Comparison of ENCODE assay signal across 8 cellular contexts in genomic region chr19:6060600-6061391, GRCh38. TPM values are rescaled to one million over a fixed set of nuclear protein-coding genes. Genes with fewer than 3 reads are reported as not detected.
DNase-seq lines count a peak whose midpoint lies in the region; ATAC-seq and TF ChIP-seq lines count a peak whose summit lies in the region.

No MANE protein-coding gene starts in this region.

- H3K4me1 Mint-ChIP-seq in CD14-positive monocyte = peaks cover 98% of the 10 kb centered on the region
- peaks cover 77% of the 10 kb centered on the region for H3K4me1 Mint-ChIP-seq in brain

- no peak for TF ChIP-seq CTCF in CD14-positive monocyte (IDR thresholded peaks at IDR 0.05)
- TF ChIP-seq CTCF in brain (conservative IDR thresholded peaks at IDR 0.05) = no peak

- H3K4me3 Mint-ChIP-seq in CD14-positive monocyte (peak overlapping the region; percentile 40 to 52), brain (no peak overlapping the region)

- peaks cover 18 to 46% of the 10 kb centered on the region in 2 donors for H3K36me3 Mint-ChIP-seq in CD14-positive monocyte
- peaks cover 5% of the 10 kb centered on the region for H3K36me3 Mint-ChIP-seq in brain

- H3K27ac Mint-ChIP-seq in CD14-positive monocyte (peak overlapping the region; percentile 95 to 99 (median 99)), brain (peak overlapping the region in 3 of 5 experiments; percentile 13 to 49 (median 26))

- DNase-seq in CD14-positive monocyte (ENCODE audit: low spot score) = peak; percentile 65
- peak; percentile 39 for DNase-seq in RPMI7951 (ENCODE audit: low read depth)
- DNase-seq in NAMALWA (ENCODE audit: low spot score) = no peak
- DNase-seq in pons (ENCODE audit: low spot score) = no peak

- H3K4me1 ChIP-seq in mucosa of stomach (ENCODE audit: control insufficient read depth, insufficient read depth, low read length) = peaks cover 63% of the 10 kb centered on the region

- H3K27me3 Mint-ChIP-seq in CD14-positive monocyte (ENCODE audit: low read depth in 3 of 3) (peaks cover 0 to 17% (median 0%) of the 10 kb centered on the region in 3 donors), brain (peaks cover 10% of the 10 kb centered on the region)

- H3K9me3 Mint-ChIP-seq in CD14-positive monocyte (peaks cover 0 to 3% (median 0%) of the 10 kb centered on the region in 7 donors), brain (peaks cover 0 to 5% (median 2%) of the 10 kb centered on the region in 5 experiments)

- no peak for ATAC-seq in HG03097 (IDR thresholded peaks at IDR 0.05; ENCODE audit: low FRiP score, unreplicated experiment)
- ATAC-seq in GM21360 (IDR thresholded peaks at IDR 0.05; ENCODE audit: unreplicated experiment) = no peak

- H3K4me3 ChIP-seq in mucosa of stomach (ENCODE audit: low read length) = no peak overlapping the region

- H3K36me3 ChIP-seq in mucosa of stomach (ENCODE audit: control insufficient read depth, insufficient read depth, low read length) = no peaks in the 10 kb centered on the region

- no peaks in the 10 kb centered on the region for H3K9me3 ChIP-seq in mucosa of stomach (ENCODE audit: control insufficient read depth, low read length)

- intact Hi-C loops in CD14-positive monocyte (cut with micrococcal nuclease) = no loop called here

- H3K27me3 ChIP-seq in mucosa of stomach (ENCODE audit: control insufficient read depth, insufficient read depth, low read length) = no peaks in the 10 kb centered on the region

- H3K9ac ChIP-seq in mucosa of stomach (ENCODE audit: low read length) = peak overlapping the region; percentile 28

RNA-seq across cellular contexts. Expression of gene RFX2, which starts 49.5 kb away (rescaled TPM):
- 1 to 10 TPM; 5.7 to 8.7 TPM for polyA plus RNA-seq in CD14-positive monocyte
- 5.1 and 7.3 TPM in 2 replicates for total RNA-seq in RPMI7951 (2014; rRNA removed; shearing (Covaris generic))
- 29.6 TPM for polyA plus RNA-seq in brain (ENCODE audit: insufficient read depth, low read depth, low replicate concordance)

Comparison
In these comparisons a context has a peak if more than half of its experiments do, and no peak if none do; other contexts are left out.
1. DNase-seq: peak in CD14-positive monocyte (single experiment) and RPMI7951 (single experiment); none in NAMALWA (single experiment) and pons (single experiment).
2. H3K4me3 Mint-ChIP-seq: peak in CD14-positive monocyte (2 of 2); none in brain (0 of 5).